In genomic region chr3:182327196-182327681, GRCh38 we compare ENCODE assay signal across 19 cellular contexts.
DNase-seq lines count a peak whose midpoint lies in the region; ATAC-seq, FAIRE-seq and TF ChIP-seq lines count a peak whose summit lies in the region.
"Had no signal": no experiment of that assay in that cellular context is flagged by ENCODE, and none has a peak within 500 bp of the region (broad histone marks: within the 10 kb centered on the region; RNA-seq: fewer than 3 reads in every experiment).

No MANE protein-coding gene starts in this region.

- H3K79me2 ChIP-seq in SK-N-SH (ENCODE audit: insufficient read depth) (no peaks in the 10 kb centered on the region), HepG2 (ENCODE audit: insufficient read depth, low read length) (no peaks in the 10 kb centered on the region)

- WGBS in SK-N-SH (ENCODE audit: low lambda C conversion rate) = 51% methylated on average over 9 of the region's 10 CpGs
- WGBS in HepG2 (ENCODE audit: low lambda C conversion rate) = 36% methylated on average over 10 of the region's 10 CpGs

- in situ Hi-C loops in G401 (cut with HindIII; ENCODE audit: low sequenced_read_pairs) = no loop called here
- in situ Hi-C loops in HepG2 (cut with HindIII; ENCODE audit: extremely low pct_ligation_motif_present, low pct_unique_long_range_greater_than_20kb) = no loop called here

- H3K4me3 ChIP-seq in SK-N-SH (ENCODE audit: low read depth in 2 of 2, low read length in 1 of 2) (no peak overlapping the region), HepG2 (replicated peaks in 1 of 3; ENCODE audit: insufficient read depth in 1 of 3, low read depth in 2 of 3, low read length in 3 of 3) (no peak overlapping the region)
- H3K4me3 ChIP-seq: gastroesophageal sphincter, right lobe of liver, SK-N-MC had no signal

- no peaks in the 10 kb centered on the region for H3F3A ChIP-seq in SK-N-SH (replicated peaks; ENCODE audit: insufficient read depth)

- H3K9me3 ChIP-seq in SK-N-SH = no peaks in the 10 kb centered on the region
- H3K9me3 ChIP-seq in HepG2 (ENCODE audit: low read length) = no peaks in the 10 kb centered on the region
- H3K9me3 ChIP-seq: gastroesophageal sphincter, right lobe of liver had no signal

- CTCF ChIA-PET in SK-N-SH (lab: Yijun Ruan, JAX) = no interaction called here
- CTCF ChIA-PET in HepG2 (lab: Yijun Ruan, JAX; ENCODE audit: low intra/inter-chr PET ratio, low total read pairs) = no interaction called here

- H3K36me3 ChIP-seq in SK-N-SH (replicated peaks in 1 of 2; ENCODE audit: control insufficient read depth in 1 of 2, insufficient read depth in 2 of 2, low read length in 1 of 2) = no peaks in the 10 kb centered on the region
- H3K36me3 ChIP-seq in HepG2 (replicated peaks in 1 of 2; ENCODE audit: control insufficient read depth in 1 of 2, insufficient read depth in 2 of 2, low read length in 2 of 2) = no peaks in the 10 kb centered on the region
- H3K36me3 ChIP-seq: gastroesophageal sphincter, right lobe of liver had no signal

- POLR2A ChIA-PET in SK-N-SH (lab: Yijun Ruan, JAX) (no interaction called here), HepG2 (lab: Yijun Ruan, JAX) (no interaction called here)

- H3K4me2 ChIP-seq in SK-N-SH (0 out of 2 replicates have a peak overlapping the region, but pooled peaks have one; percentile 12), HepG2 (ENCODE audit: low read depth, low read length) (no peak overlapping the region)

- H2AFZ ChIP-seq in SK-N-SH (ENCODE audit: low read depth) (no peak overlapping the region), HepG2 (ENCODE audit: low read length) (no peak overlapping the region)

- FAIRE-seq in HepG2 (lab: Jason Lieb, UNC) = no peak

- intact Hi-C loops in HepG2 (cut with micrococcal nuclease; ENCODE audit: unreplicated experiment) = no loop called here

- H3K27me3 ChIP-seq in SK-N-SH (ENCODE audit: insufficient read depth) (no peaks in the 10 kb centered on the region), HepG2 (ENCODE audit: control insufficient read depth in 1 of 2, insufficient read depth in 2 of 2, low read length in 2 of 2) (peaks cover 0 to 2% of the 10 kb centered on the region in 2 experiments; a peak in 1 of 5 replicates)
- H3K27me3 ChIP-seq: gastroesophageal sphincter, right lobe of liver had no signal

- TF ChIP-seq CTCF in SK-N-SH (IDR thresholded peaks at IDR 0.05) (no peak), HepG2 (CRISPR knock-in tag; IDR thresholded peaks at IDR 0.05) (no peak)

- TF ChIP-seq RAD21 in SK-N-SH (IDR thresholded peaks at IDR 0.05; ENCODE audit: low read length) = no peak
- no peak for TF ChIP-seq RAD21 in HepG2 (CRISPR knock-in tag; IDR thresholded peaks at IDR 0.05)

- DNase-seq in SK-N-SH (peak; percentile 15), astrocyte of the hippocampus (ENCODE audit: low read depth, low spot score) (peak; percentile 85), kidney tubule cell (ENCODE audit: low spot score) (peak; percentile 95), G401 (ENCODE audit: low spot score) (no peak), NCI-H2196 (lab: John Stamatoyannopoulos, UW; ENCODE audit: unreplicated experiment) (no peak), HepG2 (ENCODE audit: low spot score) (no peak)
- DNase-seq: activated naive CD4-positive, alpha-beta T cell; CD4-positive, alpha-beta memory T cell; GOT3; NCI-H2029 treated with DMSO at 0.1 percent for 48 hours; NK-92 treated with Interleukin-12 subunit alpha and Interleukin-12 subunit beta, amount 100 ng/mL, for 24 hours; right lobe of liver; stimulated activated naive CD4-positive, alpha-beta T cell treated with Interleukin-2 at 50 U/mL for 16 hours had no signal

- H3K4me1 ChIP-seq in SK-N-SH (ENCODE audit: control insufficient read depth in 1 of 2, insufficient read depth in 2 of 2, low read depth in 1 of 2, low read length in 1 of 2) (no peaks in the 10 kb centered on the region), HepG2 (ENCODE audit: insufficient read depth, low read length) (no peaks in the 10 kb centered on the region)
- H3K4me1 ChIP-seq: gastroesophageal sphincter, right lobe of liver had no signal

- TF ChIP-seq EP300 in SK-N-SH (IDR thresholded peaks at IDR 0.05; ENCODE audit: borderline replicate concordance in 1 of 2, low read depth in 1 of 2, low read length in 1 of 2) (no peak), HepG2 (IDR thresholded peaks at IDR 0.05; ENCODE audit: low read depth in 2 of 2, low read length in 2 of 2) (no peak), HepG2 (CRISPR knock-in tag; IDR thresholded peaks at IDR 0.05; ENCODE audit: borderline replicate concordance) (no peak)

- H3K27ac ChIP-seq in SK-N-SH (ENCODE audit: low read depth in 2 of 2, low read length in 1 of 2) (no peak overlapping the region), HepG2 (ENCODE audit: extremely low read length, insufficient read depth, low read length) (no peak overlapping the region)
- H3K27ac ChIP-seq: 22Rv1, gastroesophageal sphincter, right lobe of liver, SK-N-MC, VCaP had no signal

- no peak overlapping the region for H3K9ac ChIP-seq in SK-N-SH
- H3K9ac ChIP-seq in HepG2 (ENCODE audit: insufficient read depth, low read depth, low read length) = no peak overlapping the region

- no peak for ATAC-seq in SK-N-SH treated with all-trans-retinoic acid at 6 μM for 48 hours
- ATAC-seq in GM19023 (IDR thresholded peaks at IDR 0.05; ENCODE audit: unreplicated experiment) = no peak
- no peak for ATAC-seq in HepG2
- ATAC-seq: gastroesophageal sphincter, right lobe of liver had no signal

- H4K20me1 ChIP-seq in SK-N-SH (ENCODE audit: insufficient read depth) (no peaks in the 10 kb centered on the region), HepG2 (ENCODE audit: insufficient read depth, low read length) (no peaks in the 10 kb centered on the region)

- TF ChIP-seq POLR2A in HepG2 (IDR thresholded peaks at IDR 0.05; ENCODE audit: insufficient read depth in 1 of 2, low read depth in 2 of 2, low read length in 2 of 2) = no peak

- no TSS peak for BruUV-seq in HepG2 (replicated peaks; lab: Mats Ljungman, UMichigan)

- no peaks in the 10 kb centered on the region for H3K9me2 ChIP-seq in SK-N-SH

TF ChIP-seq in SK-N-SH, 30 proteins besides CTCF, POLR2A, EP300 and RAD21 (continues in another document):
- TF ChIP-seq IRF3 (IDR thresholded peaks at IDR 0.05; ENCODE audit: low read depth, low read length) (no peak), YY1 (IDR thresholded peaks at IDR 0.05; ENCODE audit: low read depth) (no peak), SMC3 (IDR thresholded peaks at IDR 0.05; ENCODE audit: low read depth, low read length) (no peak), TEAD4 (IDR thresholded peaks at IDR 0.05; ENCODE audit: borderline replicate concordance, insufficient read depth) (no peak), RXRA (IDR thresholded peaks at IDR 0.05; ENCODE audit: borderline replicate concordance, low read depth) (no peak), CHD2 (IDR thresholded peaks at IDR 0.05; ENCODE audit: low read length, partially characterized antibody) (no peak), FOSL2 (IDR thresholded peaks at IDR 0.05; ENCODE audit: borderline replicate concordance, low read depth) (no peak)

TF ChIP-seq in SK-N-SH treated with all-trans-retinoic acid at 6 μM for 48 hours, 23 proteins besides CTCF, POLR2A, EP300 and RAD21 (continues in another document):
- no peak for TF ChIP-seq ZC3H10 (CRISPR knock-in tag; IDR thresholded peaks at IDR 0.05)
- no peak for TF ChIP-seq BACH2 (CRISPR knock-in tag; IDR thresholded peaks at IDR 0.05; ENCODE audit: borderline replicate concordance)
- TF ChIP-seq CREB5 (CRISPR knock-in tag; IDR thresholded peaks at IDR 0.05; ENCODE audit: low read depth) = no peak

TF ChIP-seq in HepG2, 621 proteins besides CTCF, POLR2A, EP300 and RAD21:
- no peak for TF ChIP-seq AGO1 (IDR thresholded peaks at IDR 0.05; ENCODE audit: low read depth, low read length, poor library complexity, severe bottlenecking)
- TF ChIP-seq KLF16 (CRISPR knock-in tag; IDR thresholded peaks at IDR 0.05) = no peak
- no peak for TF ChIP-seq ZNF280B (CRISPR knock-in tag; IDR thresholded peaks at IDR 0.05; ENCODE audit: borderline replicate concordance)
- TF ChIP-seq ZNF335 (CRISPR knock-in tag; IDR thresholded peaks at IDR 0.05) = no peak
- no peak for TF ChIP-seq BRCA1 (CRISPR knock-in tag; IDR thresholded peaks at IDR 0.05)
- no peak for TF ChIP-seq FOXO1 (CRISPR knock-in tag; IDR thresholded peaks at IDR 0.05)
- no peak for TF ChIP-seq ZNF20 (CRISPR knock-in tag; IDR thresholded peaks at IDR 0.05)
- no peak for TF ChIP-seq SNAI1 (CRISPR knock-in tag; IDR thresholded peaks at IDR 0.05; ENCODE audit: borderline replicate concordance)
- TF ChIP-seq, protein P1, sequence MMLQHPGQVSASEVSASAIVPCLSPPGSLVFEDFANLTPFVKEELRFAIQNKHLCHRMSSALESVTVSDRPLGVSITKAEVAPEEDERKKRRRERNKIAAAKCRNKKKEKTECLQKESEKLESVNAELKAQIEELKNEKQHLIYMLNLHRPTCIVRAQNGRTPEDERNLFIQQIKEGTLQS (CRISPR knock-in tag; IDR thresholded peaks at IDR 0.05) = no peak

Comparison
In these comparisons a context has a peak if more than half of its experiments do, and no peak if none do; other contexts are left out.
1. DNase-seq: peak in SK-N-SH (single experiment), astrocyte of the hippocampus (single experiment) and kidney tubule cell (single experiment); none in G401 (single experiment), NCI-H2196 (single experiment) and HepG2 (single experiment).